ENCODE assay signal across 24 cellular contexts in genomic region chr17:70901870-70902269, GRCh38.
"Had no signal": no experiment of that assay in that cellular context is flagged by ENCODE, and none has a peak within 500 bp of the region (broad histone marks: within the 10 kb centered on the region; RNA-seq: fewer than 3 reads in every experiment).

No MANE protein-coding gene starts in this region.

- H3K9me3 ChIP-seq: adrenal gland, ovary, psoas muscle, vagina had no signal

- H3K27ac Mint-ChIP-seq: activated CD4-positive, alpha-beta T cell treated with anti-CD3 and anti-CD28 coated beads, Interleukin-2, amount 10 ng/mL, durations not matched to agents 7 days and 5 days; activated naive CD4-positive, alpha-beta T cell treated with anti-CD3 and anti-CD28 coated beads, Interleukin-2, amount 50 U/mL, for 72 hours; natural killer cell; stimulated activated naive CD8-positive, alpha-beta T cell treated with anti-CD3 and anti-CD28 coated beads, Interleukin-15, Interleukin-2, amounts not matched to agents 100 ng/mL and 50 ng/mL, for 24 hours had no signal

- H3K4me1 Mint-ChIP-seq: activated CD4-positive, alpha-beta T cell treated with anti-CD3 and anti-CD28 coated beads, Interleukin-2, amount 10 ng/mL, durations not matched to agents 7 days and 5 days; natural killer cell had no signal

- FAIRE-seq: bronchial epithelial cell, endometrium, kidney had no signal

- ATAC-seq: activated naive CD4-positive, alpha-beta T cell treated with anti-CD3 and anti-CD28 coated beads, Interleukin-2, amount 50 U/mL, for 72 hours; gastroesophageal sphincter; heart left ventricle; left lobe of liver; natural killer cell; psoas muscle; right cardiac atrium had no signal

- H3K36me3 ChIP-seq: adrenal gland, gastroesophageal sphincter, heart left ventricle, ovary, transverse colon, vagina had no signal

- H3K36me3 Mint-ChIP-seq: natural killer cell had no signal

- H3K4me3 Mint-ChIP-seq: activated CD4-positive, alpha-beta T cell treated with anti-CD3 and anti-CD28 coated beads, Interleukin-2, amount 10 ng/mL, durations not matched to agents 7 days and 5 days; natural killer cell; stimulated activated naive CD8-positive, alpha-beta T cell treated with anti-CD3 and anti-CD28 coated beads, Interleukin-15, Interleukin-2, amounts not matched to agents 100 ng/mL and 50 ng/mL, for 24 hours had no signal

- DNase-seq: activated CD4-positive, alpha-beta T cell treated with anti-CD3 and anti-CD28 coated beads, Interleukin-2, amount 10 ng/mL, durations not matched to agents 7 days and 5 days; activated CD8-positive, alpha-beta memory T cell treated with anti-CD3 and anti-CD28 coated beads for 24 hours; activated CD8-positive, alpha-beta memory T cell treated with anti-CD3 and anti-CD28 coated beads, Interleukin-2, amount 50 U/mL, for 48 hours; activated gamma-delta T cell treated with Interleukin-2 at 50 U/mL for 16 hours; activated T-cell treated with anti-CD3 and anti-CD28 coated beads, Interleukin-2, amount 50 U/mL, for 48 hours; adrenal gland; cerebellar nuclear complex; cortex of kidney; heart left ventricle; kidney; natural killer cell; ovary; psoas muscle; right cardiac atrium; stimulated activated CD4-positive, alpha-beta T cell treated with anti-CD3 and anti-CD28 coated beads, Interleukin-2, amount 100 ng/mL, for 24 hours; transverse colon had no signal

- H3K4me3 ChIP-seq: adrenal gland, gastroesophageal sphincter, heart left ventricle, lung, ovary, psoas muscle, transverse colon, vagina had no signal

- H3K27ac ChIP-seq: adrenal gland, gastroesophageal sphincter, heart left ventricle, ovary, psoas muscle, transverse colon, vagina had no signal

- H3K4me1 ChIP-seq: gastroesophageal sphincter, heart left ventricle, psoas muscle, transverse colon, vagina had no signal

- H3K27me3 Mint-ChIP-seq: activated CD4-positive, alpha-beta T cell treated with anti-CD3 and anti-CD28 coated beads, Interleukin-2, amount 10 ng/mL, durations not matched to agents 7 days and 5 days; stimulated activated naive CD8-positive, alpha-beta T cell treated with anti-CD3 and anti-CD28 coated beads, Interleukin-15, Interleukin-2, amounts not matched to agents 100 ng/mL and 50 ng/mL, for 24 hours had no signal

- H3K27me3 ChIP-seq: adrenal gland, gastroesophageal sphincter, heart left ventricle, ovary, transverse colon, vagina had no signal
